In the genomic region with DNA sequence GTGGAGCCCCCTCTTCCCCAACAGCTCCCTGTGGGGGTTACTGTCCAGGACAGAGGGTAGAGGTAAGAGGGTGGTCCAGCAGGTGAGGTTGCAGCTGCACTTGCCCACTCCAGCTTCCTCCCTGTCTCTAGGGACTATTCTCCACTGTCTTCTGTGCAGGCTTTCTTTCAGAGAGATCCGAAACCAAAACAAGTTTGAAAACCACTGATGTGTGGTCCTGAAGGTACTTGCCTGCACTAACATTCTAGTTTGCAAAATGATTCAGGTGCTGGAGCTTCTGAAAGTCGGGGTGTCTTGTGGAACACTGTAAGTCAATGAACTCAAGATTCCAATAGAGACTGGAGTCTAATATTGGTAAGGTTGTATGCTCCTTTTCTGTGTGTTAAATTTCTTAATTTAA, we compare ENCODE assay signal across 19 cellular contexts.
DNase-seq lines count a peak whose midpoint lies in the region; ATAC-seq and TF ChIP-seq lines count a peak whose summit lies in the region.
"Had no signal": no experiment of that assay in that cellular context is flagged by ENCODE, and none has a peak within 500 bp of the region (broad histone marks: within the 10 kb centered on the region; RNA-seq: fewer than 3 reads in every experiment).

No MANE protein-coding gene starts in this region.

- TF ChIP-seq CTCF in GM10266 (IDR thresholded peaks at IDR 0.05; ENCODE audit: control insufficient read depth, insufficient read depth, low read depth, missing control alignments) (no peak), testis (IDR thresholded peaks at IDR 0.05) (no peak), neural progenitor cell (IDR thresholded peaks at IDR 0.05) (no peak)

- no peak overlapping the region for H3K4me2 ChIP-seq in neural progenitor cell
- H3K4me2 ChIP-seq: A549 had no signal

- H3K4me1 Mint-ChIP-seq in neural progenitor cell: no peaks in the 10 kb centered on the region
- H3K4me1 Mint-ChIP-seq: activated CD4-positive, alpha-beta T cell treated with anti-CD3 and anti-CD28 coated beads for 36 hours had no signal

- no peaks in the 10 kb centered on the region for H3F3A ChIP-seq in neural progenitor cell (ENCODE audit: low read depth)

- DNase-seq in GM10266 (ENCODE audit: extremely low spot score): peak; percentile 44
- DNase-seq in GM19240 (ENCODE audit: insufficient read length, low spot score): peak; percentile 21
- no peak for DNase-seq in activated naive CD4-positive, alpha-beta T cell treated with anti-CD3 and anti-CD28 coated beads, Interleukin-2, amount 50 U/mL, for 16 hours
- no peak for DNase-seq in testis
- DNase-seq in neural progenitor cell (ENCODE audit: low spot score): no peak
- no peak for DNase-seq in NCI-H510A treated with DMSO at 0.1 percent for 48 hours (lab: John Stamatoyannopoulos, UW)
- DNase-seq: activated CD4-positive, alpha-beta T cell treated with anti-CD3 and anti-CD28 coated beads for 36 hours; activated T-cell treated with anti-CD3 and anti-CD28 coated beads, Interleukin-2, amount 50 U/mL, for 4 hours; glutamatergic neuron; GM23248; kidney glomerular epithelial cell; NCI-H1417; PC-3; small intestine had no signal

- peak; percentile 70 for ATAC-seq in GM21825 (IDR thresholded peaks at IDR 0.05; ENCODE audit: unreplicated experiment)
- ATAC-seq in HG03280 (IDR thresholded peaks at IDR 0.05; ENCODE audit: unreplicated experiment): peak; percentile 75
- ATAC-seq: A549; activated CD4-positive, alpha-beta T cell treated with anti-CD3 and anti-CD28 coated beads for 36 hours; activated T-cell treated with anti-CD3 and anti-CD28 coated beads, Interleukin-2, amount 50 U/mL, for 4 hours; PC-3 had no signal

- H3K4me3 Mint-ChIP-seq in neural progenitor cell: no peak overlapping the region
- H3K4me3 Mint-ChIP-seq: activated CD4-positive, alpha-beta T cell treated with anti-CD3 and anti-CD28 coated beads for 36 hours; activated T-cell treated with anti-CD3 and anti-CD28 coated beads, Interleukin-2, amount 50 U/mL, for 4 hours had no signal

- H3K9me3 Mint-ChIP-seq in neural progenitor cell: no peaks in the 10 kb centered on the region
- H3K9me3 Mint-ChIP-seq: activated T-cell treated with anti-CD3 and anti-CD28 coated beads, Interleukin-2, amount 50 U/mL, for 4 hours had no signal

- H3K27me3 ChIP-seq in testis (no peaks in the 10 kb centered on the region), neural progenitor cell (no peaks in the 10 kb centered on the region)
- H3K27me3 ChIP-seq: suprapubic skin had no signal

- no peaks in the 10 kb centered on the region for H4K20me1 ChIP-seq in neural progenitor cell (ENCODE audit: low read depth)

- no peak for TF ChIP-seq POLR2A in testis (IDR thresholded peaks at IDR 0.05)

- H3K4me3 ChIP-seq in testis (no peak overlapping the region), neural progenitor cell (no peak overlapping the region)
- H3K4me3 ChIP-seq: A549, GM23248, suprapubic skin had no signal

- H3K79me2 ChIP-seq in neural progenitor cell (ENCODE audit: low read depth): no peaks in the 10 kb centered on the region
- H3K79me2 ChIP-seq: parathyroid adenoma had no signal

- no peaks in the 10 kb centered on the region for H3K4me1 ChIP-seq in testis
- no peaks in the 10 kb centered on the region for H3K4me1 ChIP-seq in neural progenitor cell
- H3K4me1 ChIP-seq: A549, suprapubic skin had no signal

- WGBS in testis, 2 donors: 83 to 84% methylated on average over 2 of the region's 2 CpGs

- no peak overlapping the region for H2AFZ ChIP-seq in neural progenitor cell (replicated peaks)
- H2AFZ ChIP-seq: GM23248, parathyroid adenoma had no signal

- H3K27ac Mint-ChIP-seq in neural progenitor cell: no peak overlapping the region
- H3K27ac Mint-ChIP-seq: activated CD4-positive, alpha-beta T cell treated with anti-CD3 and anti-CD28 coated beads for 36 hours had no signal

- H3K9ac ChIP-seq in neural progenitor cell: no peak overlapping the region
- H3K9ac ChIP-seq: GM23248, parathyroid adenoma had no signal

- H3K27ac ChIP-seq in testis: no peak overlapping the region
- H3K27ac ChIP-seq in neural progenitor cell: no peak overlapping the region
- H3K27ac ChIP-seq: A549, GM23248, parathyroid adenoma, suprapubic skin had no signal

- no peaks in the 10 kb centered on the region for H3K36me3 Mint-ChIP-seq in neural progenitor cell

- H3K9me3 ChIP-seq in testis: no peaks in the 10 kb centered on the region
- no peaks in the 10 kb centered on the region for H3K9me3 ChIP-seq in neural progenitor cell (ENCODE audit: low read depth)
- H3K9me3 ChIP-seq: A549, suprapubic skin had no signal

- H3K36me3 ChIP-seq in testis (ENCODE audit: low read depth, missing control alignments) (no peaks in the 10 kb centered on the region), neural progenitor cell (no peaks in the 10 kb centered on the region)

- intact Hi-C loops in testis (cut with DNase I; ENCODE audit: low total_unique reads): no loop called here

- H3K27me3 Mint-ChIP-seq in neural progenitor cell (ENCODE audit: insufficient read depth, low read depth): no peaks in the 10 kb centered on the region
- H3K27me3 Mint-ChIP-seq: activated CD4-positive, alpha-beta T cell treated with anti-CD3 and anti-CD28 coated beads for 36 hours had no signal

Comparison
In these comparisons a context has a peak if more than half of its experiments do, and no peak if none do; other contexts are left out.
1. DNase-seq: peak in GM10266 (single experiment) and GM19240 (single experiment); none in activated naive CD4-positive, alpha-beta T cell treated with anti-CD3 and anti-CD28 coated beads, Interleukin-2, amount 50 U/mL, for 16 hours (single experiment), testis (single experiment), neural progenitor cell (single experiment) and NCI-H510A treated with DMSO at 0.1 percent for 48 hours (single experiment).